In genomic region chr5:149731617-149732400, GRCh38 we compare ENCODE assay signal across 8 cellular contexts. TPM values are rescaled to one million over a fixed set of nuclear protein-coding genes. Genes with fewer than 3 reads are reported as not detected.
DNase-seq lines count a peak whose midpoint lies in the region; ATAC-seq and TF ChIP-seq lines count a peak whose summit lies in the region.

No MANE protein-coding gene starts in this region.

- DNase-seq in C1 segment of cervical spinal cord (lab: John Stamatoyannopoulos, UW) (peak in 9 of 14 donors; percentile 12 to 69 (median 41)), SK-MEL-5 (ENCODE audit: low read depth, low spot score) (peak; percentile 85), head of caudate nucleus (peak; percentile 29 to 92 (median 74)), osteoblast (ENCODE audit: insufficient read length, low spot score, missing footprints) (peak; percentile 97), thoracic aorta (ENCODE audit: low spot score) (peak; percentile 43)
- peak; percentile 80 for DNase-seq in activated naive CD4-positive, alpha-beta T cell treated with anti-CD3 and anti-CD28 coated beads, Interleukin-2, amount 50 U/mL, for 16 hours

- H3K36me3 ChIP-seq in osteoblast (ENCODE audit: insufficient read depth, low read length) (no peaks in the 10 kb centered on the region), thoracic aorta (no peaks in the 10 kb centered on the region)

- peak overlapping the region; percentile 70 for H2AFZ ChIP-seq in osteoblast (ENCODE audit: low read length)

- H3K27me3 ChIP-seq in osteoblast (ENCODE audit: insufficient read depth, low read length) (peaks cover 21% of the 10 kb centered on the region), thoracic aorta (replicated peaks; ENCODE audit: insufficient read depth) (no peaks in the 10 kb centered on the region)

- H3K27ac ChIP-seq in osteoblast (ENCODE audit: low read depth, low read length) (no peak overlapping the region), thoracic aorta (no peak overlapping the region)

- H3K4me2 ChIP-seq in osteoblast (ENCODE audit: insufficient read depth, low read length) = peak overlapping the region; percentile 87

- no peaks in the 10 kb centered on the region for H4K20me1 ChIP-seq in osteoblast (ENCODE audit: insufficient read depth, low read length)

- ATAC-seq in GM19397 (IDR thresholded peaks at IDR 0.05; ENCODE audit: unreplicated experiment) (peak; percentile 48), HG03571 (IDR thresholded peaks at IDR 0.05; ENCODE audit: unreplicated experiment) (peak; percentile 46), thoracic aorta (ENCODE audit: insufficient number of reproducible peaks, low FRiP score, low read depth) (peak; percentile 41)

- no peaks in the 10 kb centered on the region for H3K9me3 ChIP-seq in osteoblast (ENCODE audit: low read depth, low read length)
- no peaks in the 10 kb centered on the region for H3K9me3 ChIP-seq in thoracic aorta

- TF ChIP-seq CTCF in osteoblast (IDR thresholded peaks at IDR 0.05; ENCODE audit: extremely low read depth, low read depth, low read length) (no peak), thoracic aorta (IDR thresholded peaks at IDR 0.05) (no peak)

- H3K4me3 ChIP-seq in osteoblast (ENCODE audit: insufficient read depth, low read length) (peak overlapping the region; percentile 78), thoracic aorta (peak overlapping the region; percentile 82)

- intact Hi-C loops in head of caudate nucleus (cut with DNase I) = no loop called here

- in situ Hi-C loops in SK-MEL-5 (cut with HindIII; ENCODE audit: low pct_unique_long_range_greater_than_20kb, low sequenced_read_pairs) = no loop called here

- H3K79me2 ChIP-seq in osteoblast (ENCODE audit: insufficient read depth, low read length) = no peaks in the 10 kb centered on the region

- H3K4me1 ChIP-seq in osteoblast (ENCODE audit: insufficient read depth, low read length) (peaks cover 4% of the 10 kb centered on the region), thoracic aorta (ENCODE audit: control insufficient read depth in 1 of 2, low read depth in 2 of 2) (peaks cover 0 to 13% of the 10 kb centered on the region in 2 donors)

RNA-seq across cellular contexts. Expression of gene PPARGC1B, which starts 1.7 kb away (rescaled TPM):
- 2.2 and 2.3 TPM in 2 replicates for total RNA-seq in SK-MEL-5 (2014; rRNA removed; shearing (Covaris generic))
- 4.0 and 5.5 TPM in 2 replicates for polyA plus RNA-seq in SK-MEL-5 (2015; cell fraction: cytosol; rRNA removed)
- polyA plus RNA-seq in SK-MEL-5 (2015; cell fraction: nucleus; rRNA removed) = 15.3 TPM in 2 replicates
- total RNA-seq in osteoblast (1.1 and 1.8 TPM in 2 replicates), thoracic aorta (1 to 10 TPM; 1.4 to 2.4 TPM)

Comparison
In these comparisons a context has a peak if more than half of its experiments do, and no peak if none do; other contexts are left out.
1. DNase-seq: peak in every context shown above with its lines; median percentile 97 in osteoblast; 85 in SK-MEL-5; 80 in activated naive CD4-positive, alpha-beta T cell treated with anti-CD3 and anti-CD28 coated beads, Interleukin-2, amount 50 U/mL, for 16 hours; 74 in head of caudate nucleus; 43 in thoracic aorta; 41 in C1 segment of cervical spinal cord.